In the genomic region with DNA sequence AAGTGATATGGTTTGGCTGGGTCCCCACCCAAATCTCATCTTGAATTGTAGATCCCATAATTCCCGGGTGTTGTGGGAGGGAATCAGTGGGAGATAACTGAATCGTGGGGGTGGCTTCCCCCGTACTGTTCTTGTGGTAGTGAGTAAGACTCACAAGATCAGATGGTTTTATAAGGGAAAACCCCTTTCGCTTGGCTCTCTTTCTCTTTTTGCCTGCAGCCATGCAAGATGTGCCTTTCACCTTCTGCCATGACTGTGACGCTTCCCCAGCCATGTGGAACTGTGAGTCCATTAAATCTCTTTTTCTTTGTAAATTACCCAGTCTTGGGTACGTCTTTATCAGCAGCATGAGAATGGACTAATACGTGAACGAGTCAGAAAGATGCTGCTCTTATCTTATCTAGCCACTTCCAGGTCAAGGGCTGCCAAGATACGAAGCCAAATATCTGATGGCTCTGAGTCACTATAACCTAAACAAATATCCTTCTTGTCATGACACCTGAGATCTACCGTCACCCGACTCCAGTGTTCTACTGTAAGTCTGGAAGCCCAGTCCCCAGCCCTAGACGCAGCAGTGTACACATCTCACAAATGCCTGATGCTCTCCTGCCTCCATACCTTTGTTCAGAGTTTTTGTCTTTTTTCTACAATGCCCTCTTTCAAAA, we compare ENCODE assay signal across 16 cellular contexts. TPM values are rescaled to one million over a fixed set of nuclear protein-coding genes. Genes with fewer than 3 reads are reported as not detected.
DNase-seq lines count a peak whose midpoint lies in the region; ATAC-seq, FAIRE-seq and TF ChIP-seq lines count a peak whose summit lies in the region.
"Had no signal": no experiment of that assay in that cellular context is flagged by ENCODE, and none has a peak within 500 bp of the region (broad histone marks: within the 10 kb centered on the region; RNA-seq: fewer than 3 reads in every experiment).

No MANE protein-coding gene starts in this region.

- H3K27me3 ChIP-seq in PC-9 (ENCODE audit: insufficient read depth, low read depth): no peaks in the 10 kb centered on the region
- no peaks in the 10 kb centered on the region; a peak in 2 of 5 replicates for H3K27me3 ChIP-seq in HepG2 (ENCODE audit: control insufficient read depth in 1 of 2, insufficient read depth in 2 of 2, low read length in 2 of 2)

- POLR2A ChIA-PET in PC-9 (lab: Charles Lee; ENCODE audit: unreplicated experiment) (interaction anchor here (0.7 kb wide), 1 partner anchor 252 kb away, joined by 5 read pairs; no protein-coding TSS in a partner anchor), HepG2 (lab: Yijun Ruan, JAX) (no interaction called here)

- no peaks in the 10 kb centered on the region for H3K79me2 ChIP-seq in PC-9 (ENCODE audit: low read depth)
- no peaks in the 10 kb centered on the region for H3K79me2 ChIP-seq in HepG2 (ENCODE audit: insufficient read depth, low read length)

- no peak for TF ChIP-seq RAD21 in HepG2 (CRISPR knock-in tag; IDR thresholded peaks at IDR 0.05)

- peaks cover 16% of the 10 kb centered on the region for H3F3A ChIP-seq in PC-9 (ENCODE audit: insufficient read depth, low read depth)

- H4K20me1 ChIP-seq in PC-9 (ENCODE audit: insufficient read depth) (no peaks in the 10 kb centered on the region), HepG2 (ENCODE audit: insufficient read depth, low read length) (no peaks in the 10 kb centered on the region)

- peaks cover 16% of the 10 kb centered on the region for H3K4me1 ChIP-seq in PC-9 (replicated peaks; ENCODE audit: insufficient read depth)
- no peaks in the 10 kb centered on the region for H3K4me1 ChIP-seq in HepG2 (ENCODE audit: insufficient read depth, low read length)
- H3K4me1 ChIP-seq: left ventricle myocardium inferior had no signal

- ATAC-seq in GM18858 (IDR thresholded peaks at IDR 0.05; ENCODE audit: unreplicated experiment) (peak; percentile 47), HG02852 (IDR thresholded peaks at IDR 0.05; ENCODE audit: unreplicated experiment) (peak; percentile 52), HepG2 (no peak), left cardiac atrium (no peak)

- no peaks in the 10 kb centered on the region for H3K9me2 ChIP-seq in PC-9 (ENCODE audit: insufficient read depth)

- FAIRE-seq in HepG2 (lab: Jason Lieb, UNC): no peak
- FAIRE-seq: D721Med had no signal

- TF ChIP-seq EP300 in HepG2 (IDR thresholded peaks at IDR 0.05; ENCODE audit: low read depth in 2 of 2, low read length in 2 of 2): no peak
- no peak for TF ChIP-seq EP300 in HepG2 (CRISPR knock-in tag; IDR thresholded peaks at IDR 0.05; ENCODE audit: borderline replicate concordance)

- in situ Hi-C loops in HepG2 (cut with HindIII; ENCODE audit: extremely low pct_ligation_motif_present, low pct_unique_long_range_greater_than_20kb): no loop called here

- CTCF ChIA-PET in PC-9 (lab: Charles Lee): no interaction called here
- CTCF ChIA-PET in HepG2 (lab: Yijun Ruan, JAX; ENCODE audit: low intra/inter-chr PET ratio, low total read pairs): no interaction called here

- no peak overlapping the region for H3K9ac ChIP-seq in HepG2 (ENCODE audit: insufficient read depth, low read depth, low read length)

- H3K4me3 ChIP-seq in PC-9: no peak overlapping the region
- H3K4me3 ChIP-seq in HepG2 (replicated peaks in 1 of 3; ENCODE audit: insufficient read depth in 1 of 3, low read depth in 2 of 3, low read length in 3 of 3): no peak overlapping the region
- H3K4me3 ChIP-seq: left ventricle myocardium inferior had no signal

- H3K36me3 ChIP-seq in PC-9 (ENCODE audit: low read depth): no peaks in the 10 kb centered on the region
- H3K36me3 ChIP-seq in HepG2 (replicated peaks in 1 of 2; ENCODE audit: control insufficient read depth in 1 of 2, insufficient read depth in 2 of 2, low read length in 2 of 2): no peaks in the 10 kb centered on the region
- H3K36me3 ChIP-seq: left ventricle myocardium inferior, neutrophil had no signal

- H3K9me3 ChIP-seq in PC-9 (ENCODE audit: insufficient read depth, low read depth) (no peaks in the 10 kb centered on the region), HepG2 (ENCODE audit: low read length) (no peaks in the 10 kb centered on the region)
- H3K9me3 ChIP-seq: left ventricle myocardium inferior, neutrophil had no signal

- intact Hi-C loops in PC-9 (cut with micrococcal nuclease; ENCODE audit: unreplicated experiment) (no loop called here), HepG2 (cut with micrococcal nuclease; ENCODE audit: unreplicated experiment) (no loop called here), left cardiac atrium (cut with DNase I) (no loop called here)

- 34% methylated on average over 12 of the region's 12 CpGs for WGBS in HepG2 (ENCODE audit: low lambda C conversion rate)

- TF ChIP-seq CTCF in PC-9 (conservative IDR thresholded peaks at IDR 0.05): no peak
- no peak for TF ChIP-seq CTCF in HepG2 (CRISPR knock-in tag; IDR thresholded peaks at IDR 0.05)

- no peak for TF ChIP-seq POLR2A in HepG2 (IDR thresholded peaks at IDR 0.05; ENCODE audit: insufficient read depth in 1 of 2, low read depth in 2 of 2, low read length in 2 of 2)

- H3K4me2 ChIP-seq in PC-9: peak overlapping the region; percentile 44
- H3K4me2 ChIP-seq in HepG2 (ENCODE audit: low read depth, low read length): no peak overlapping the region

- H3K27ac ChIP-seq in PC-9: no peak overlapping the region
- H3K27ac ChIP-seq in HepG2 (ENCODE audit: extremely low read length, insufficient read depth, low read length): no peak overlapping the region
- H3K27ac ChIP-seq: left ventricle myocardium inferior, neutrophil had no signal

- no TSS peak for BruUV-seq in PC-9 (replicated peaks; lab: Mats Ljungman, UMichigan)
- BruUV-seq in HepG2 (replicated peaks; lab: Mats Ljungman, UMichigan): no TSS peak

- H2AFZ ChIP-seq in PC-9 (no peak overlapping the region), HepG2 (ENCODE audit: low read length) (no peak overlapping the region)

- DNase-seq in PC-9: peak; percentile 21 to 88
- peak; percentile 7 for DNase-seq in HepG2 (ENCODE audit: low spot score)
- DNase-seq in left cardiac atrium: no peak
- no peak for DNase-seq in NOMO-1 treated with dmso at 0.1 percent for 144 hours (lab: John Stamatoyannopoulos, UW; ENCODE audit: unreplicated experiment)
- DNase-seq in CD1c-positive myeloid dendritic cell (ENCODE audit: extremely low spot score): no peak
- DNase-seq in stimulated activated CD4-positive, alpha-beta T cell treated with anti-CD3 and anti-CD28 coated beads, Interleukin-12 subunit alpha, Interleukin-12 subunit beta, amount 100 ng/mL, for 4 hours: no peak
- DNase-seq: activated CD4-positive, alpha-beta T cell treated with anti-CD3 and anti-CD28 coated beads, Interleukin-2, amount 10 ng/mL, durations not matched to agents 7 days and 5 days; activated naive CD4-positive, alpha-beta T cell treated with Interleukin-2 at 50 U/mL for 16 hours; foreskin fibroblast; left ventricle myocardium inferior; NK-92 treated with Interleukin-12 subunit alpha and Interleukin-12 subunit beta, amount 100 ng/mL, for 24 hours; SW 1271 had no signal

TF ChIP-seq in HepG2, 621 proteins besides CTCF, POLR2A, EP300 and RAD21:
- TF ChIP-seq KDM1A (CRISPR knock-in tag; IDR thresholded peaks at IDR 0.05): no peak
TF ChIP-seq in HepG2: peak in this region for 0.

RNA-seq across cellular contexts. Expression of a gene that starts 45.9 kb away (rescaled TPM):
- total RNA-seq in PC-9 (2021) (0.55 and 0.65 TPM in 2 replicates), HepG2 (2016; rRNA removed; fragmentation: Illumina TruSeq; extraction: Trizol) (0.20 TPM in 2 replicates), left cardiac atrium (not detected)
- total RNA-seq in HepG2 (2016; cell fraction: cytosol; rRNA removed; fragmentation: Illumina TruSeq; extraction: Trizol; ENCODE audit: low read depth): not detected in 2 replicates
- total RNA-seq in HepG2 (2016; cell fraction: insoluble cytoplasmic fraction; rRNA removed; fragmentation: Illumina TruSeq; extraction: Trizol): 0.11 and 0.19 TPM in 2 replicates
- total RNA-seq in HepG2 (2016; cell fraction: membrane; rRNA removed; fragmentation: Illumina TruSeq; extraction: Trizol): 0.15 and 0.17 TPM in 2 replicates
- total RNA-seq in HepG2 (2016; cell fraction: nucleus; rRNA removed; fragmentation: Illumina TruSeq; extraction: Trizol): 0.19 and 0.31 TPM in 2 replicates
- polyA plus RNA-seq in HepG2 (2011; rRNA removed): 0.17 and 0.20 TPM in 2 replicates
- polyA plus RNA-seq in HepG2 (2011; cell fraction: cytosol; rRNA removed): 0.15 and 0.17 TPM in 2 replicates
- polyA plus RNA-seq in HepG2 (2011; cell fraction: nucleus; rRNA removed): 0.27 and 0.61 TPM in 2 replicates
- polyA plus RNA-seq in HepG2 (2012): 0.47 and 0.95 TPM in 2 replicates
- polyA plus RNA-seq in HepG2 (2016; cell fraction: cytosol; fragmentation: Illumina TruSeq; extraction: Trizol; ENCODE audit: low read depth): 0.03 TPM in 1 of 2 replicates, not detected in the other
- polyA plus RNA-seq in HepG2 (2016; cell fraction: insoluble cytoplasmic fraction; fragmentation: Illumina TruSeq; extraction: Trizol; ENCODE audit: low read depth): 0.08 and 0.12 TPM in 2 replicates
- 0.07 TPM in 2 replicates for polyA plus RNA-seq in HepG2 (2016; cell fraction: membrane; fragmentation: Illumina TruSeq; extraction: Trizol; ENCODE audit: low read depth)
- 0.33 and 0.34 TPM in 2 replicates for polyA plus RNA-seq in HepG2 (2016; cell fraction: nucleus; fragmentation: Illumina TruSeq; extraction: Trizol; ENCODE audit: insufficient read depth, low read depth)
- 0.50 TPM in 1 of 2 replicates, not detected in the other for polyA minus RNA-seq in HepG2 (2011; rRNA and poly(A)+ RNA removed; ENCODE audit: low replicate concordance)
- not detected in 2 replicates for polyA minus RNA-seq in HepG2 (2011; cell fraction: cytosol; rRNA and poly(A)+ RNA removed)
- 0.52 and 0.99 TPM in 2 replicates for polyA minus RNA-seq in HepG2 (2011; cell fraction: nucleus; rRNA and poly(A)+ RNA removed)
- total RNA-seq: activated CD4-positive, alpha-beta T cell treated with anti-CD3 and anti-CD28 coated beads, Interleukin-2, amount 10 ng/mL, durations not matched to agents 7 days and 5 days; left ventricle myocardium inferior had no signal

Comparison
In these comparisons a context has a peak if more than half of its experiments do, and no peak if none do; other contexts are left out.
1. ATAC-seq: peak in GM18858 (single experiment) and HG02852 (single experiment); none in HepG2 (single experiment) and left cardiac atrium (0 of 2).
2. DNase-seq: peak in PC-9 (2 of 2) and HepG2 (single experiment); none in left cardiac atrium (single experiment), NOMO-1 treated with dmso at 0.1 percent for 144 hours (single experiment), CD1c-positive myeloid dendritic cell (single experiment) and stimulated activated CD4-positive, alpha-beta T cell treated with anti-CD3 and anti-CD28 coated beads, Interleukin-12 subunit alpha, Interleukin-12 subunit beta, amount 100 ng/mL, for 4 hours (single experiment).